2 cellular contexts compared by ENCODE assay signal in genomic region chr20:62156254-62156556, GRCh38.
TF ChIP-seq lines count a peak whose summit lies in the region.

No MANE protein-coding gene starts in this region.

TF ChIP-seq in WTC11, 78 proteins besides CTCF, POLR2A, EP300 and RAD21:
- no peak for TF ChIP-seq ZNF396 (CRISPR knock-in tag; IDR thresholded peaks at IDR 0.05; ENCODE audit: borderline replicate concordance)
- no peak for TF ChIP-seq ZNF121 (CRISPR knock-in tag; IDR thresholded peaks at IDR 0.05)
- TF ChIP-seq MXD4 (CRISPR knock-in tag; IDR thresholded peaks at IDR 0.05; ENCODE audit: borderline replicate concordance) = no peak
- TF ChIP-seq, protein P1, sequence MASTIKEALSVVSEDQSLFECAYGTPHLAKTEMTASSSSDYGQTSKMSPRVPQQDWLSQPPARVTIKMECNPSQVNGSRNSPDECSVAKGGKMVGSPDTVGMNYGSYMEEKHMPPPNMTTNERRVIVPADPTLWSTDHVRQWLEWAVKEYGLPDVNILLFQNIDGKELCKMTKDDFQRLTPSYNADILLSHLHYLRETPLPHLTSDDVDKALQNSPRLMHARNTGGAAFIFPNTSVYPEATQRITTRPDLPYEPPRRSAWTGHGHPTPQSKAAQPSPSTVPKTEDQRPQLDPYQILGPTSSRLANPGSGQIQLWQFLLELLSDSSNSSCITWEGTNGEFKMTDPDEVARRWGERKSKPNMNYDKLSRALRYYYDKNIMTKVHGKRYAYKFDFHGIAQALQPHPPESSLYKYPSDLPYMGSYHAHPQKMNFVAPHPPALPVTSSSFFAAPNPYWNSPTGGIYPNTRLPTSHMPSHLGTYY (CRISPR knock-in tag; IDR thresholded peaks at IDR 0.05) = no peak
- no peak for TF ChIP-seq E2F5 (CRISPR knock-in tag; IDR thresholded peaks at IDR 0.05)
- TF ChIP-seq ZNF416 (CRISPR knock-in tag; IDR thresholded peaks at IDR 0.05) = no peak

TF ChIP-seq in HepG2, 621 proteins besides CTCF, POLR2A, EP300 and RAD21:
- no peak for TF ChIP-seq E2F2 (CRISPR knock-in tag; IDR thresholded peaks at IDR 0.05; ENCODE audit: borderline replicate concordance)
- TF ChIP-seq KLF16 (CRISPR knock-in tag; IDR thresholded peaks at IDR 0.05) = no peak
- TF ChIP-seq GLI4 (CRISPR knock-in tag; IDR thresholded peaks at IDR 0.05; ENCODE audit: borderline replicate concordance) = no peak
- TF ChIP-seq ZNF224 (CRISPR knock-in tag; IDR thresholded peaks at IDR 0.05) = no peak
- TF ChIP-seq ZNF383 (CRISPR knock-in tag; IDR thresholded peaks at IDR 0.05; ENCODE audit: borderline replicate concordance) = no peak
- TF ChIP-seq GATAD1 (CRISPR knock-in tag; IDR thresholded peaks at IDR 0.05) = no peak
- peak; percentile 33; the same call in 1 of the 2 replicates for TF ChIP-seq EED (CRISPR knock-in tag; IDR thresholded peaks at IDR 0.05)
- TF ChIP-seq ZBTB38 (CRISPR knock-in tag; IDR thresholded peaks at IDR 0.05) = no peak; the same call in 1 of the 2 replicates
- no peak for TF ChIP-seq WIZ (CRISPR knock-in tag; IDR thresholded peaks at IDR 0.05)
- TF ChIP-seq, protein P2, sequence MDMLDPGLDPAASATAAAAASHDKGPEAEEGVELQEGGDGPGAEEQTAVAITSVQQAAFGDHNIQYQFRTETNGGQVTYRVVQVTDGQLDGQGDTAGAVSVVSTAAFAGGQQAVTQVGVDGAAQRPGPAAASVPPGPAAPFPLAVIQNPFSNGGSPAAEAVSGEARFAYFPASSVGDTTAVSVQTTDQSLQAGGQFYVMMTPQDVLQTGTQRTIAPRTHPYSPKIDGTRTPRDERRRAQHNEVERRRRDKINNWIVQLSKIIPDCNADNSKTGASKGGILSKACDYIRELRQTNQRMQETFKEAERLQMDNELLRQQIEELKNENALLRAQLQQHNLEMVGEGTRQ (IDR thresholded peaks at IDR 0.05; ENCODE audit: low read depth, low read length) = no peak
- TF ChIP-seq, protein P2 (CRISPR knock-in tag; IDR thresholded peaks at IDR 0.05; ENCODE audit: borderline replicate concordance) = no peak
- TF ChIP-seq HNRNPLL (IDR thresholded peaks at IDR 0.05; ENCODE audit: low read depth, low read length, poor library complexity, severe bottlenecking) = peak; percentile 28
- TF ChIP-seq HNF4A (CRISPR knock-in tag; IDR thresholded peaks at IDR 0.05) = no peak
- TF ChIP-seq ZNF318 (CRISPR knock-in tag; IDR thresholded peaks at IDR 0.05) = no peak
- TF ChIP-seq JARID2 (CRISPR knock-in tag; IDR thresholded peaks at IDR 0.05; ENCODE audit: insufficient replicate concordance) = no peak
- 0 out of 2 replicates have a peak, but pooled peaks have one; percentile 31 for TF ChIP-seq TMF1 (CRISPR knock-in tag; IDR thresholded peaks at IDR 0.05; ENCODE audit: low read depth)
- TF ChIP-seq, protein P3, sequence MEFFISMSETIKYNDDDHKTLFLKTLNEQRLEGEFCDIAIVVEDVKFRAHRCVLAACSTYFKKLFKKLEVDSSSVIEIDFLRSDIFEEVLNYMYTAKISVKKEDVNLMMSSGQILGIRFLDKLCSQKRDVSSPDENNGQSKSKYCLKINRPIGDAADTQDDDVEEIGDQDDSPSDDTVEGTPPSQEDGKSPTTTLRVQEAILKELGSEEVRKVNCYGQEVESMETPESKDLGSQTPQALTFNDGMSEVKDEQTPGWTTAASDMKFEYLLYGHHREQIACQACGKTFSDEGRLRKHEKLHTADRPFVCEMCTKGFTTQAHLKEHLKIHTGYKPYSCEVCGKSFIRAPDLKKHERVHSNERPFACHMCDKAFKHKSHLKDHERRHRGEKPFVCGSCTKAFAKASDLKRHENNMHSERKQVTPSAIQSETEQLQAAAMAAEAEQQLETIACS (CRISPR knock-in tag; IDR thresholded peaks at IDR 0.05) = no peak
- no peak for TF ChIP-seq ADNP (CRISPR knock-in tag; IDR thresholded peaks at IDR 0.05)
- TF ChIP-seq ZEB1 (IDR thresholded peaks at IDR 0.05; ENCODE audit: insufficient replicate concordance, low read depth) = peak; percentile 46
- 0 out of 2 replicates have a peak, but pooled peaks have one; percentile 3 for TF ChIP-seq ZNF552 (CRISPR knock-in tag; IDR thresholded peaks at IDR 0.05; ENCODE audit: borderline replicate concordance)
- TF ChIP-seq AKAP8 (CRISPR knock-in tag; IDR thresholded peaks at IDR 0.05) = no peak
- no peak for TF ChIP-seq KAT8 (CRISPR knock-in tag; IDR thresholded peaks at IDR 0.05)
- no peak for TF ChIP-seq ZNF232 (CRISPR knock-in tag; IDR thresholded peaks at IDR 0.05; ENCODE audit: borderline replicate concordance)
- no peak for TF ChIP-seq ZBTB8A (CRISPR knock-in tag; IDR thresholded peaks at IDR 0.05; ENCODE audit: borderline replicate concordance, low read depth)
- no peak for TF ChIP-seq ZNF235 (CRISPR knock-in tag; IDR thresholded peaks at IDR 0.05; ENCODE audit: borderline replicate concordance)
- TF ChIP-seq ZNF260 (CRISPR knock-in tag; IDR thresholded peaks at IDR 0.05; ENCODE audit: borderline replicate concordance, low read depth) = no peak
- no peak for TF ChIP-seq FOXA1 (IDR thresholded peaks at IDR 0.05)
- no peak for TF ChIP-seq FOXA1 (CRISPR knock-in tag; IDR thresholded peaks at IDR 0.05)
